ENCODE assay signal across 13 cellular contexts in the genomic region with DNA sequence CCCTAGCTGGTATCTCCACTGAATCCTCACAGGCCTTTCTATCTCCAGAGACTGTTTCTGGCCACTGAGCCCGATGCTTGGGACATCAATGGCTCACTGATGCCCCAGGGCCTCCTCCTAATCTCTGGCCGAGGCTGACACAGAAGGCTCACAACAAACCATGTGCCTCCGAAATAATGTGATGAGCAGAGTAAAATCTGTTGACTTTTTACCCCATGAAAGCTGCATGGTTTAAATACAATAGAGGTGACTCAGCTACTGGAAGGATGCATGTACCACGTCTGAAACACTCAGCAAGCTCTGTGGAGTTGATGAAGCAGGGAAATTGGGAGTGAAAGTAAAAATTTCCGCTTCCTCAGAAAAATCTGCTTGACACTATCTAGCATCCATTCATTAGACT.
DNase-seq lines count a peak whose midpoint lies in the region; ATAC-seq, FAIRE-seq and TF ChIP-seq lines count a peak whose summit lies in the region.
"Had no signal": no experiment of that assay in that cellular context is flagged by ENCODE, and none has a peak within 500 bp of the region (broad histone marks: within the 10 kb centered on the region; RNA-seq: fewer than 3 reads in every experiment).

No MANE protein-coding gene starts in this region.

- POLR2A ChIA-PET in naive thymus-derived CD4-positive, alpha-beta T cell (lab: Charles Lee), result no interaction called here

- H3K9me3 Mint-ChIP-seq in naive thymus-derived CD4-positive, alpha-beta T cell, result peaks cover 0 to 3% (median 0%) of the 10 kb centered on the region in 11 donors
- peaks cover 3% of the 10 kb centered on the region for H3K9me3 Mint-ChIP-seq in activated T-helper 17 cell treated with anti-CD3 and anti-CD28 coated beads, Interleukin-2, amount 50 U/mL, for 72 hours
- H3K9me3 Mint-ChIP-seq: activated CD4-positive, alpha-beta memory T cell treated with anti-CD3 and anti-CD28 coated beads for 36 hours; T-cell had no signal

- no peaks in the 10 kb centered on the region for H3K27me3 ChIP-seq in naive thymus-derived CD4-positive, alpha-beta T cell (ENCODE audit: control insufficient read depth in 2 of 2, insufficient read depth in 2 of 2, low read length in 2 of 2)
- H3K27me3 ChIP-seq: BE2C had no signal

- H3K4me1 Mint-ChIP-seq in naive thymus-derived CD4-positive, alpha-beta T cell, result peaks cover 0 to 2% (median 0%) of the 10 kb centered on the region in 7 donors
- no peaks in the 10 kb centered on the region for H3K4me1 Mint-ChIP-seq in activated T-helper 17 cell treated with anti-CD3 and anti-CD28 coated beads, Interleukin-2, amount 50 U/mL, for 72 hours
- H3K4me1 Mint-ChIP-seq: T-cell had no signal

- H3K36me3 ChIP-seq in mucosa of descending colon (ENCODE audit: low read depth), result no peaks in the 10 kb centered on the region
- no peaks in the 10 kb centered on the region for H3K36me3 ChIP-seq in naive thymus-derived CD4-positive, alpha-beta T cell (ENCODE audit: control insufficient read depth in 2 of 3, insufficient read depth in 3 of 3, low read length in 3 of 3)
- H3K36me3 ChIP-seq: BE2C had no signal

- H3K36me3 Mint-ChIP-seq in naive thymus-derived CD4-positive, alpha-beta T cell, result peaks cover 0 to 3% (median 0%) of the 10 kb centered on the region in 5 donors
- H3K36me3 Mint-ChIP-seq in activated T-helper 17 cell treated with anti-CD3 and anti-CD28 coated beads, Interleukin-2, amount 50 U/mL, for 72 hours (ENCODE audit: low read depth), result no peaks in the 10 kb centered on the region
- H3K36me3 Mint-ChIP-seq: T-cell had no signal

- DNase-seq in AG20443 (ENCODE audit: low spot score) (peak; percentile 64), RCC 7860 (ENCODE audit: low spot score) (peak; percentile 50), epithelial cell of proximal tubule (ENCODE audit: low read depth) (peak; percentile 50), mucosa of descending colon (no peak), DMS114 treated with DMSO at 0.1 percent for 48 hours (lab: John Stamatoyannopoulos, UW; ENCODE audit: unreplicated experiment) (no peak)
- DNase-seq in naive thymus-derived CD4-positive, alpha-beta T cell, result no peak
- DNase-seq in activated effector memory CD4-positive, alpha-beta T cell treated with anti-CD3 and anti-CD28 coated beads, Interleukin-2, amount 50 U/mL, for 16 hours, result no peak
- DNase-seq: activated CD4-positive, alpha-beta memory T cell treated with anti-CD3 and anti-CD28 coated beads for 36 hours; activated naive CD4-positive, alpha-beta T cell treated with Interleukin-2 at 50 U/mL for 16 hours; BE2C; NCI-H1694 treated with DMSO at 0.1 percent for 48 hours; T-cell had no signal

- H3K4me3 Mint-ChIP-seq in naive thymus-derived CD4-positive, alpha-beta T cell, result no peak overlapping the region
- H3K4me3 Mint-ChIP-seq in activated T-helper 17 cell treated with anti-CD3 and anti-CD28 coated beads, Interleukin-2, amount 50 U/mL, for 72 hours, result no peak overlapping the region
- H3K4me3 Mint-ChIP-seq: activated CD4-positive, alpha-beta memory T cell treated with anti-CD3 and anti-CD28 coated beads for 36 hours; T-cell had no signal

- no peak overlapping the region for H3K4me3 ChIP-seq in epithelial cell of proximal tubule (ENCODE audit: low read depth, low read length)
- H3K4me3 ChIP-seq in mucosa of descending colon, result no peak overlapping the region
- H3K4me3 ChIP-seq in naive thymus-derived CD4-positive, alpha-beta T cell (ENCODE audit: low read length), result no peak overlapping the region

- H3K4me1 ChIP-seq in mucosa of descending colon (ENCODE audit: low read depth), result peaks cover 13% of the 10 kb centered on the region
- no peaks in the 10 kb centered on the region for H3K4me1 ChIP-seq in naive thymus-derived CD4-positive, alpha-beta T cell (ENCODE audit: control insufficient read depth in 2 of 2, insufficient read depth in 2 of 2, low read length in 2 of 2)
- H3K4me1 ChIP-seq: BE2C had no signal

- intact Hi-C loops in mucosa of descending colon (cut with DNase I, micrococcal nuclease), result no loop called here
- intact Hi-C loops in naive thymus-derived CD4-positive, alpha-beta T cell (cut with micrococcal nuclease), result no loop called here

- ATAC-seq in mucosa of descending colon, result peak; percentile 17
- no peak for ATAC-seq in naive thymus-derived CD4-positive, alpha-beta T cell
- ATAC-seq in activated T-helper 17 cell treated with anti-CD3 and anti-CD28 coated beads, Interleukin-2, amount 50 U/mL, for 72 hours (replicated peaks), result no peak
- ATAC-seq: T-cell had no signal

- no peaks in the 10 kb centered on the region for H3K9me3 ChIP-seq in mucosa of descending colon
- H3K9me3 ChIP-seq in naive thymus-derived CD4-positive, alpha-beta T cell (ENCODE audit: control insufficient read depth in 2 of 3, low read length in 3 of 3), result no peaks in the 10 kb centered on the region
- H3K9me3 ChIP-seq: BE2C had no signal

- TF ChIP-seq CTCF in epithelial cell of proximal tubule (conservative IDR thresholded peaks at IDR 0.05; ENCODE audit: low read depth, low read length) (no peak), mucosa of descending colon (IDR thresholded peaks at IDR 0.05) (no peak)

- H3K27me3 Mint-ChIP-seq in naive thymus-derived CD4-positive, alpha-beta T cell, result peaks cover 0 to 3% (median 0%) of the 10 kb centered on the region in 5 donors
- H3K27me3 Mint-ChIP-seq in activated T-helper 17 cell treated with anti-CD3 and anti-CD28 coated beads, Interleukin-2, amount 50 U/mL, for 72 hours, result no peaks in the 10 kb centered on the region
- H3K27me3 Mint-ChIP-seq: activated CD4-positive, alpha-beta memory T cell treated with anti-CD3 and anti-CD28 coated beads for 36 hours; T-cell had no signal

- no peak overlapping the region for H3K27ac ChIP-seq in naive thymus-derived CD4-positive, alpha-beta T cell (ENCODE audit: low read depth, low read length)

- H3K27ac Mint-ChIP-seq in naive thymus-derived CD4-positive, alpha-beta T cell, result no peak overlapping the region
- no peak overlapping the region for H3K27ac Mint-ChIP-seq in activated T-helper 17 cell treated with anti-CD3 and anti-CD28 coated beads, Interleukin-2, amount 50 U/mL, for 72 hours
- H3K27ac Mint-ChIP-seq: activated CD4-positive, alpha-beta memory T cell treated with anti-CD3 and anti-CD28 coated beads for 36 hours; T-cell had no signal

- no peak for FAIRE-seq in RCC 7860 (lab: Jason Lieb, UNC)

- CTCF ChIA-PET in naive thymus-derived CD4-positive, alpha-beta T cell (lab: Charles Lee), result no interaction called here

Comparison
In these comparisons a context has a peak if more than half of its experiments do, and no peak if none do; other contexts are left out.
1. DNase-seq: peak in AG20443 (single experiment), RCC 7860 (single experiment) and epithelial cell of proximal tubule (single experiment); none in mucosa of descending colon (0 of 3), naive thymus-derived CD4-positive, alpha-beta T cell (0 of 9), activated effector memory CD4-positive, alpha-beta T cell treated with anti-CD3 and anti-CD28 coated beads, Interleukin-2, amount 50 U/mL, for 16 hours (single experiment) and DMS114 treated with DMSO at 0.1 percent for 48 hours (single experiment).